Comparison of ENCODE assay signal across 8 cellular contexts in the genomic region with DNA sequence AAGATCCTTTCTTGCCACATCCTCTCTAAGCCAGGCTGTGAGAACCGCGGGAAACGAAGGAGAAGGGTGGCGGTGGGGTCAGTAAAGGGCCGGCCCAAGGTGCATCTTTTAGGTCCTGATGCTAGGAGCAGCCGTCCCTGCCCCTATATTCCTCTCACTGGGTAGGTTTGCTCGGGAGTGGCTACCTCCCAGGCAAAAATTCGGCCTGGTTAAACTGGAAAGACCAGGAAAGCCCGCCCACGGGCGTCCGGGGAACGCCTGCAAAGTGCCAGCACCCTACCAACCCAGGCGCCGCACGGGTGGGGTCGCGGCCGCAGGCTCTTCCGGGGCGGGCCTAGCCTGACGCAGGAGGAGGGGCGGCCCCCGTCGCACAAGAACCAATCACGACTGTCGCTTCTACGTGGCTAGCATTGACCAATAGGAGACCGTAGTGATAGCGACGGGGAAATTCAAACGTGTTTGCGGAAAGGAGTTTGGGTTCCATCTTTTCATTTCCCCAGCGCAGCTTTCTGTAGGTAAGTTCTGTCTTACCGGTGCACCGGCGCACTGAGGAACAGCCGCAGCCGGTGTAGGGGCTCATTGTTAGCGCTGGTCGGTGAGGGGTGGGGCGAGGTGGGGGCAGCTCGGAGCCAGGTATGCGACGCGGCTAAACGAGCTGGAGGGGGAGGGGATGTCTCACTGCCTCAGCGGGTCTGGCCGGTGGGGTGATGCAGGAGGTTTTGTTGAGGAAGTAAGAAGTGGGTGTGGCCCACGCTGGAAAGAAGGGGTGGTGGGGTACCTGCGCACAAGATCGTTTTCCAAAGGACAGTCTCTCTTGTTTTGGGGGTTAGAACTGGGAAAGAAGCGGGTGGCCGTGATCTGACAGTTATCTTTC. TPM values are rescaled to one million over a fixed set of nuclear protein-coding genes. Genes with fewer than 3 reads are reported as not detected.
DNase-seq lines count a peak whose midpoint lies in the region; ATAC-seq and TF ChIP-seq lines count a peak whose summit lies in the region.

TSS of gene TTK (plus strand) at position 451 of the 874 bp plus-strand sequence. CDS start 1,195 bp downstream, outside the sequence.

- H2AFZ ChIP-seq in SK-N-SH (ENCODE audit: low read depth): peak within 1 kb of the TSS; percentile 97

- H3K27me3 ChIP-seq in SK-N-SH (ENCODE audit: insufficient read depth): no peaks in the 10 kb centered on the region

- H4K20me1 ChIP-seq in SK-N-SH (ENCODE audit: insufficient read depth): no peaks in the 10 kb centered on the region

- TF ChIP-seq RAD21 in SK-N-SH (IDR thresholded peaks at IDR 0.05; ENCODE audit: low read length): no peak

- POLR2A ChIA-PET in SK-N-SH (lab: Yijun Ruan, JAX): interaction anchor here (1.0 to 1.6 kb wide), 2 partner anchors 8 to 101 kb away, joined by 3 read pairs; no protein-coding TSS in a partner anchor

- H3K4me1 ChIP-seq in SK-N-SH (ENCODE audit: control insufficient read depth in 1 of 2, insufficient read depth in 2 of 2, low read depth in 1 of 2, low read length in 1 of 2): peaks cover 12 to 15% of the 10 kb centered on the region in 2 experiments

- CTCF ChIA-PET in SK-N-SH (lab: Yijun Ruan, JAX): interaction anchor here (0.6 to 2.4 kb wide), 6 partner anchors 12 to 82 kb away, joined by 3 to 11 read pairs (median 3); no protein-coding TSS in a partner anchor

- H3K9ac ChIP-seq in SK-N-SH: peak within 1 kb of the TSS; percentile 72

- no peaks in the 10 kb centered on the region for H3F3A ChIP-seq in SK-N-SH (replicated peaks; ENCODE audit: insufficient read depth)

- H3K36me3 ChIP-seq in SK-N-SH (replicated peaks in 1 of 2; ENCODE audit: control insufficient read depth in 1 of 2, insufficient read depth in 2 of 2, low read length in 1 of 2): peaks cover 15% of the 10 kb centered on the region in 2 experiments

- 2% methylated on average over 46 of the region's 54 CpGs for WGBS in SK-N-SH (ENCODE audit: low lambda C conversion rate)

- TF ChIP-seq EP300 in SK-N-SH (IDR thresholded peaks at IDR 0.05; ENCODE audit: borderline replicate concordance in 1 of 2, low read depth in 1 of 2, low read length in 1 of 2): no peak

- no peaks in the 10 kb centered on the region for H3K9me2 ChIP-seq in SK-N-SH

- H3K79me2 ChIP-seq in SK-N-SH (ENCODE audit: insufficient read depth): peaks cover 37% of the 10 kb centered on the region

- peak; percentile 100 for ATAC-seq in HG02571 (IDR thresholded peaks at IDR 0.05; ENCODE audit: unreplicated experiment)

- DNase-seq in GM04503 (ENCODE audit: low read depth) (peak; percentile 72), NCI-H1048 (lab: John Stamatoyannopoulos, UW) (peak; percentile 94), SK-N-SH (peak; percentile 94), globus pallidus (ENCODE audit: low spot score) (peak; percentile 93), nucleus accumbens (lab: John Stamatoyannopoulos, UW) (peak; percentile 43 to 94 (median 83))
- peak; percentile 89 for DNase-seq in activated naive CD4-positive, alpha-beta T cell treated with anti-CD3 and anti-CD28 coated beads, Interleukin-2, amount 50 U/mL, for 16 hours

- no peak for TF ChIP-seq CTCF in SK-N-SH (IDR thresholded peaks at IDR 0.05)

- H3K4me3 ChIP-seq in SK-N-SH (ENCODE audit: low read depth in 2 of 2, low read length in 1 of 2): peak within 1 kb of the TSS; percentile 62 to 81

- H3K4me2 ChIP-seq in SK-N-SH: peak within 1 kb of the TSS; percentile 80

- H3K27ac ChIP-seq in SK-N-SH (ENCODE audit: low read depth in 2 of 2, low read length in 1 of 2) (peak within 1 kb of the TSS; percentile 90 to 95), temporal lobe (ENCODE audit: low read depth, low read length) (peak within 1 kb of the TSS; percentile 77)

- no peaks in the 10 kb centered on the region for H3K9me3 ChIP-seq in SK-N-SH

TF ChIP-seq in SK-N-SH, 30 proteins besides CTCF, POLR2A, EP300 and RAD21 (continues in another document):
- no peak for TF ChIP-seq RCOR1 (IDR thresholded peaks at IDR 0.05; ENCODE audit: low read length)
- TF ChIP-seq EZH2phosphoT487 (IDR thresholded peaks at IDR 0.05; ENCODE audit: borderline replicate concordance, low read depth): no peak
- TF ChIP-seq TAF1 (IDR thresholded peaks at IDR 0.05; ENCODE audit: borderline replicate concordance, low read depth, low read length): peak; percentile 67
- TF ChIP-seq FOSL2 (IDR thresholded peaks at IDR 0.05; ENCODE audit: borderline replicate concordance, low read depth): no peak
- TF ChIP-seq GATA2 (CRISPR knock-in tag; IDR thresholded peaks at IDR 0.05): no peak
- TF ChIP-seq POLR2AphosphoS5 (IDR thresholded peaks at IDR 0.05; ENCODE audit: low read depth, low read length): peak; percentile 87
- TF ChIP-seq, protein P1, sequence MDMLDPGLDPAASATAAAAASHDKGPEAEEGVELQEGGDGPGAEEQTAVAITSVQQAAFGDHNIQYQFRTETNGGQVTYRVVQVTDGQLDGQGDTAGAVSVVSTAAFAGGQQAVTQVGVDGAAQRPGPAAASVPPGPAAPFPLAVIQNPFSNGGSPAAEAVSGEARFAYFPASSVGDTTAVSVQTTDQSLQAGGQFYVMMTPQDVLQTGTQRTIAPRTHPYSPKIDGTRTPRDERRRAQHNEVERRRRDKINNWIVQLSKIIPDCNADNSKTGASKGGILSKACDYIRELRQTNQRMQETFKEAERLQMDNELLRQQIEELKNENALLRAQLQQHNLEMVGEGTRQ (IDR thresholded peaks at IDR 0.05; ENCODE audit: borderline replicate concordance, low read depth, low read length): no peak
- no peak for TF ChIP-seq FOXJ3 (CRISPR knock-in tag; IDR thresholded peaks at IDR 0.05)
- TF ChIP-seq RFX5 (IDR thresholded peaks at IDR 0.05; ENCODE audit: low read length): peak; percentile 40; the same call in 1 of the 2 replicates
- peak; percentile 96 for TF ChIP-seq SIN3A (IDR thresholded peaks at IDR 0.05; ENCODE audit: borderline replicate concordance, low read depth, low read length)
- peak; percentile 38 for TF ChIP-seq CHD2 (IDR thresholded peaks at IDR 0.05; ENCODE audit: low read length, partially characterized antibody)
- no peak for TF ChIP-seq TCF12 (IDR thresholded peaks at IDR 0.05)
- TF ChIP-seq YY1 (IDR thresholded peaks at IDR 0.05; ENCODE audit: low read depth): peak; percentile 72; the same call in 1 of the 2 replicates
- no peak for TF ChIP-seq MAX (IDR thresholded peaks at IDR 0.05; ENCODE audit: low read depth)
- TF ChIP-seq PBX3 (IDR thresholded peaks at IDR 0.05): 0 out of 2 replicates have a peak, but pooled peaks have one; percentile 7
- no peak for TF ChIP-seq USF1 (IDR thresholded peaks at IDR 0.05; ENCODE audit: borderline replicate concordance, low read depth)
- TF ChIP-seq NRF1 (IDR thresholded peaks at IDR 0.05; ENCODE audit: low read depth, low read length): peak; percentile 26; the same call in 1 of the 2 replicates
- TF ChIP-seq MXI1 (IDR thresholded peaks at IDR 0.05; ENCODE audit: low read depth, low read length): peak; percentile 84
- TF ChIP-seq IRF3 (IDR thresholded peaks at IDR 0.05; ENCODE audit: low read depth, low read length): peak; percentile 57
- TF ChIP-seq GABPA (IDR thresholded peaks at IDR 0.05; ENCODE audit: low read depth): peak; percentile 74
- TF ChIP-seq, protein P2, sequence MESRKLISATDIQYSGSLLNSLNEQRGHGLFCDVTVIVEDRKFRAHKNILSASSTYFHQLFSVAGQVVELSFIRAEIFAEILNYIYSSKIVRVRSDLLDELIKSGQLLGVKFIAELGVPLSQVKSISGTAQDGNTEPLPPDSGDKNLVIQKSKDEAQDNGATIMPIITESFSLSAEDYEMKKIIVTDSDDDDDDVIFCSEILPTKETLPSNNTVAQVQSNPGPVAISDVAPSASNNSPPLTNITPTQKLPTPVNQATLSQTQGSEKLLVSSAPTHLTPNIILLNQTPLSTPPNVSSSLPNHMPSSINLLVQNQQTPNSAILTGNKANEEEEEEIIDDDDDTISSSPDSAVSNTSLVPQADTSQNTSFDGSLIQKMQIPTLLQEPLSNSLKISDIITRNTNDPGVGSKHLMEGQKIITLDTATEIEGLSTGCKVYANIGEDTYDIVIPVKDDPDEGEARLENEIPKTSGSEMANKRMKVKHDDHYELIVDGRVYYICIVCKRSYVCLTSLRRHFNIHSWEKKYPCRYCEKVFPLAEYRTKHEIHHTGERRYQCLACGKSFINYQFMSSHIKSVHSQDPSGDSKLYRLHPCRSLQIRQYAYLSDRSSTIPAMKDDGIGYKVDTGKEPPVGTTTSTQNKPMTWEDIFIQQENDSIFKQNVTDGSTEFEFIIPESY (IDR thresholded peaks at IDR 0.05; ENCODE audit: borderline replicate concordance, low read depth): no peak

RNA-seq across cellular contexts. Expression of gene TTK, which starts in this region (rescaled TPM):
- 3.6 and 4.1 TPM in 2 replicates for polyA plus RNA-seq in SK-N-SH (2012; rRNA removed)
- polyA plus RNA-seq in SK-N-SH (2012; cell fraction: cytosol; rRNA removed): 5.8 and 6.7 TPM in 2 replicates
- polyA plus RNA-seq in SK-N-SH (2012; cell fraction: nucleus; rRNA removed): 2.5 and 6.4 TPM in 2 replicates
- 4.4 TPM for total RNA-seq in temporal lobe

Comparison
In these comparisons a context has a peak if more than half of its experiments do, and no peak if none do; other contexts are left out.
1. Peak in every context shown above with its lines: DNase-seq, ATAC-seq, H3K4me3 ChIP-seq and H3K27ac ChIP-seq.